In genomic region chr6:15792842-15793241, GRCh38 we compare ENCODE assay signal across 12 cellular contexts.
"Had no signal": no experiment of that assay in that cellular context is flagged by ENCODE, and none has a peak within 500 bp of the region (broad histone marks: within the 10 kb centered on the region; RNA-seq: fewer than 3 reads in every experiment).

No MANE protein-coding gene starts in this region.

- H3K4me1 Mint-ChIP-seq: memory B cell had no signal

- H3K36me3 Mint-ChIP-seq: activated naive CD8-positive, alpha-beta T cell had no signal

- H3K27me3 Mint-ChIP-seq: activated naive CD8-positive, alpha-beta T cell; stimulated activated naive B cell treated with anti-CD40 and anti-IgM and Interleukin-4, amounts not matched to agents 10 μg/mL and 1 μg/mL and 100 μg/mL, for 72 hours had no signal

- H3K4me3 Mint-ChIP-seq: activated CD8-positive, alpha-beta T cell treated with anti-CD3 and anti-CD28 coated beads, Interleukin-2, amount 10 ng/mL, durations not matched to agents 7 days and 5 days; activated naive CD8-positive, alpha-beta T cell; memory B cell; stimulated activated naive B cell treated with anti-CD40 and anti-IgM and Interleukin-4, amounts not matched to agents 10 μg/mL and 1 μg/mL and 100 μg/mL, for 72 hours had no signal

- DNase-seq: activated CD4-positive, alpha-beta T cell treated with anti-CD3 and anti-CD28 coated beads, Interleukin-2, amount 50 U/mL, for 1 hour; activated CD4-positive, CD25-positive, alpha-beta regulatory T cell treated with anti-CD3 and anti-CD28 coated beads, Interleukin-2, amount 50 U/mL, for 72 hours; activated CD8-positive, alpha-beta T cell treated with anti-CD3 and anti-CD28 coated beads, Interleukin-2, amount 10 ng/mL, durations not matched to agents 7 days and 5 days; head of caudate nucleus; left colon; right cardiac atrium; stimulated activated CD4-positive, alpha-beta T cell treated with anti-CD3 and anti-CD28 coated beads, Interleukin-2, amount 100 ng/mL, for 24 hours; stimulated activated CD8-positive, alpha-beta memory T cell treated with anti-CD3 and anti-CD28 coated beads, Interleukin-4, amount 100 ng/mL, for 48 hours; stimulated activated naive B cell treated with anti-CD40 and anti-IgM and Interleukin-4, amounts not matched to agents 10 μg/mL and 1 μg/mL and 100 μg/mL, for 72 hours; transverse colon had no signal

- H3K27ac Mint-ChIP-seq: activated CD8-positive, alpha-beta T cell treated with anti-CD3 and anti-CD28 coated beads, Interleukin-2, amount 10 ng/mL, durations not matched to agents 7 days and 5 days; activated naive CD8-positive, alpha-beta T cell; memory B cell; stimulated activated naive B cell treated with anti-CD40 and anti-IgM and Interleukin-4, amounts not matched to agents 10 μg/mL and 1 μg/mL and 100 μg/mL, for 72 hours had no signal
